Comparison of ENCODE assay signal across 18 cellular contexts in genomic region chr17:78836420-78837021, GRCh38.
"Had no signal": no experiment of that assay in that cellular context is flagged by ENCODE, and none has a peak within 500 bp of the region (broad histone marks: within the 10 kb centered on the region; RNA-seq: fewer than 3 reads in every experiment).

No MANE protein-coding gene starts in this region.

- H3K27ac ChIP-seq: body of pancreas, cardiac muscle cell, epithelial cell of prostate, heart left ventricle, parathyroid adenoma, SK-N-MC, suprapubic skin, tibial nerve had no signal

- H3K27me3 Mint-ChIP-seq: stimulated activated naive CD8-positive, alpha-beta T cell treated with anti-CD3 and anti-CD28 coated beads, Interleukin-15, amount 100 ng/mL, for 72 hours had no signal

- DNase-seq: activated CD4-positive, alpha-beta T cell treated with anti-CD3 and anti-CD28 coated beads for 48 hours; activated CD8-positive, alpha-beta memory T cell treated with anti-CD3 and anti-CD28 coated beads for 24 hours; anterior cingulate cortex; body of pancreas; left ventricle myocardium superior; nephron progenitor cell; right cardiac atrium; stimulated activated CD4-positive, alpha-beta T cell treated with anti-CD3 and anti-CD28 coated beads, Interleukin-12 subunit alpha, Interleukin-12 subunit beta, amount 100 ng/mL, for 4 hours; stimulated activated naive CD8-positive, alpha-beta T cell treated with anti-CD3 and anti-CD28 coated beads, Interleukin-15, amount 100 ng/mL, for 72 hours; T-helper 9 cell had no signal

- H3K27ac Mint-ChIP-seq: nephron progenitor cell, WTC11 had no signal

- H3K4me3 ChIP-seq: body of pancreas, cardiac muscle cell, heart left ventricle, SK-N-MC, suprapubic skin, tibial nerve had no signal

- H3K9me3 Mint-ChIP-seq: nephron progenitor cell; stimulated activated naive CD8-positive, alpha-beta T cell treated with anti-CD3 and anti-CD28 coated beads, Interleukin-15, amount 100 ng/mL, for 72 hours; WTC11 had no signal

- H3K9me3 ChIP-seq: body of pancreas, heart left ventricle, suprapubic skin, tibial nerve had no signal

- H3K4me3 Mint-ChIP-seq: nephron progenitor cell; stimulated activated naive CD8-positive, alpha-beta T cell treated with anti-CD3 and anti-CD28 coated beads, Interleukin-15, amount 100 ng/mL, for 72 hours; WTC11 had no signal

- ATAC-seq: body of pancreas; heart left ventricle; left ventricle myocardium superior; right cardiac atrium; stimulated activated naive CD8-positive, alpha-beta T cell treated with anti-CD3 and anti-CD28 coated beads, Interleukin-15, amount 100 ng/mL, for 72 hours; WTC11 had no signal

- H3K27me3 ChIP-seq: body of pancreas, cardiac muscle cell, heart left ventricle, suprapubic skin, tibial nerve had no signal
